23 cellular contexts compared by ENCODE assay signal in the genomic region with DNA sequence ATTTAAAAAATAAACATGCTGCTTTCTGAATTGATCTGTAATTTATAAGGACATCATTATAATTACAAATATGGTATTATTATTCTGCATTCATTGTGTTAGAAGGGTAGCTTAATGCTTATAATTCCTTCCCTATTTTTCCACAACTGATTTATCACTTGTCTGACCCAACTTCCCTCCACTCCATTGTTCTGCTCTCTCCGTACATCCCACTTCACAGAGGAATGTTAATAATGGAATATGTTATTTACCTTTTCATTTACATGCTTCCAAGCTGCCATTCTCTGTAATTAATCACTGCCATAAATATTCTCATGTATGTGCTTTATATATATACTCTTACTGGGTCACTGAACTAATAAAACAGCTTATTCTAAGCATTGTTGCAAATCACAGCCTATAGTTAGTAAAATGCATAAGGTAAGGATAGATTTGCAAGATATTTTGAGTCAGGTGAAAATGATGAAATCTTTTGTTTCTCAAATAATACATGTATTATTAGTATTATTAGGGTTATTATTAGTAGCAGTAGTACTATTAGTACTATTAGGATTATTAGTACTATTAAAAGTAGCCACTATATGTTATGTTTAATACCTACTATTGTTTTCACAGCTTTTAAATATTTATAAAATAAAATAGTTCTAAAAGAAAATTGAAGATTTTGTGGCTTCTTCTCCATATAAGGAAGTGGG.
"Had no signal": no experiment of that assay in that cellular context is flagged by ENCODE, and none has a peak within 500 bp of the region (broad histone marks: within the 10 kb centered on the region; RNA-seq: fewer than 3 reads in every experiment).

No MANE protein-coding gene starts in this region.

- H3K27ac ChIP-seq: adrenal gland, breast epithelium, KMS-11, VCaP had no signal

- H3K4me3 ChIP-seq: adrenal gland, breast epithelium had no signal

- ATAC-seq: T-cell had no signal

- H3K4me1 ChIP-seq: adrenal gland, breast epithelium had no signal

- H3K9me3 ChIP-seq: adrenal gland, breast epithelium had no signal

- H3K27me3 ChIP-seq: adrenal gland, breast epithelium had no signal

- H3K36me3 ChIP-seq: adrenal gland, breast epithelium had no signal

- DNase-seq: activated CD4-positive, alpha-beta memory T cell treated with anti-CD3 and anti-CD28 coated beads for 36 hours; activated CD4-positive, alpha-beta T cell treated with anti-CD3 and anti-CD28 coated beads, Interleukin-2, amount 10 ng/mL, durations not matched to agents 7 days and 5 days; activated CD4-positive, CD25-positive, alpha-beta regulatory T cell; activated CD8-positive, alpha-beta memory T cell treated with anti-CD3 and anti-CD28 coated beads for 24 hours; activated naive CD4-positive, alpha-beta T cell treated with anti-CD3 and anti-CD28 coated beads, Interleukin-2, amount 50 U/mL, for 16 hours; activated naive CD8-positive, alpha-beta T cell treated with anti-CD3 and anti-CD28 coated beads, Interleukin-2, amount 10 ng/mL, durations not matched to agents 7 days and 5 days; adrenal gland; anterior cingulate cortex; caudate nucleus; NCI-H1092; NCI-H1436; NCI-H1694 treated with DMSO at 0.1 percent for 48 hours; NCI-H2029 treated with DMSO at 0.1 percent for 48 hours; NCI-H446; NCI-H524; NCI-H82; SIG-M5; T-cell; T-helper 2 cell; T1000 had no signal
